1 cellular context compared by ENCODE assay signal in the genomic region with DNA sequence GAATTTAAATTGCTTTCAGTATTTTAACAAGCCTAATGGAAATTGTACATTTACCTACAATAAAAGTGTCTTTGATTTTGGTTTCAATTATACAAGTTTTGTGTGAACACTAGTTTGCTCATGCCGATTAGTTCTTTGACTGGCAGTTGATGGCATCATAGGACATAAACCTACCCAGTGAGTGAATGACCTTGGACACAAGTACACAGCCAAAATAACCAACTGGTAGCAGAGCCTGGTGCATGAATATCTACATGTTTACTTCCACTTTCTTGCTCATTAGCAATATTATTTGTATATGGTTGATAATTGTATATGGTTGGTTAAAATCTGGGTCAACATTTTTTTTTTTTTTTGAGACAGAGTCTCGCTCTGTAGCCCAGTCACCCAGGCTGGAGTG.
TF ChIP-seq lines count a peak whose summit lies in the region.

No MANE protein-coding gene starts in this region.

TF ChIP-seq in HepG2, 621 proteins besides CTCF, POLR2A, EP300 and RAD21:
- TF ChIP-seq FOXA3 (CRISPR knock-in tag; IDR thresholded peaks at IDR 0.05) (0 out of 2 replicates have a peak, but pooled peaks have one; percentile 10), AKNA (CRISPR knock-in tag; IDR thresholded peaks at IDR 0.05; ENCODE audit: borderline replicate concordance) (no peak)
